12 cellular contexts compared by ENCODE assay signal in the genomic region with DNA sequence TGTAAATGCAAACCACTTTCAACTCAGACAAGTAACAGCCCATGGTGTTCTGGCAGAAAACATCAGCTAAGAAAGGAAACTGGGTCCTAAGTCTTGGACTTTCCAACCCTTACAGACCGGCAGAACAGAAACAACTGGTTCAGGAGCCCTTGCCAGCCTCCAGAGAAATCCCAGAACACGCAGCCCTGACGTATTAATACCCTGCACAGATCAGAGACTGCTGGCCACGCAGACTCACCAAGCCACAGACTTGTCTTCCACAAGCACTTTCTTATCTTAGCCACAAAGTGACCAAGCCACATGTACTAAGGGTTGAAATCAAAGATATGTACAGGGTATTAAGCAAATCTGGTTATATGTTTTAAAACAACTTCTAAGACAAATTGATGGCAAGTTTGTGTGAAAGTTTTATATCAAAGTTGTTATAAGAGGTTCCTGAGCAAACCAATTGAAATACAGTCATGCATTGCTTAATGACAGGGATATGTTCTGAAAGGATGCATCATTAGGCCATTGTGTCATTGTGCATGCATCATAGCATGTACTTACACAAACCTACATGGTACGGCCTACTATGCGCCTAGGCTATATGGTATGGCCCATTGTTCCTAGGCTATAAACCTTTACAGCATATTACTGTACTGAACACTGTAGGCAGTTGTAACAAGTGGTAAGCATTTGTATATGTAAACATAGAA. TPM values are rescaled to one million over a fixed set of nuclear protein-coding genes. Genes with fewer than 3 reads are reported as not detected.
DNase-seq lines count a peak whose midpoint lies in the region; ATAC-seq and TF ChIP-seq lines count a peak whose summit lies in the region.
"Had no signal": no experiment of that assay in that cellular context is flagged by ENCODE, and none has a peak within 500 bp of the region (broad histone marks: within the 10 kb centered on the region; RNA-seq: fewer than 3 reads in every experiment).

No MANE protein-coding gene starts in this region.

- no peaks in the 10 kb centered on the region for H3K79me2 ChIP-seq in GM23248 (ENCODE audit: insufficient read depth)

- no peaks in the 10 kb centered on the region for H3K9me2 ChIP-seq in GM23248 (ENCODE audit: insufficient read depth)

- H3K4me2 ChIP-seq in GM23248 (ENCODE audit: unreplicated experiment), result no peak overlapping the region

- no peak overlapping the region for H2AFZ ChIP-seq in GM23248

- intact Hi-C loops in Caco-2 (cut with micrococcal nuclease; ENCODE audit: unreplicated experiment), result no loop called here

- H3K9me3 Mint-ChIP-seq in stimulated activated effector memory CD8-positive, alpha-beta T cell treated with anti-CD3 and anti-CD28 coated beads, Interleukin-12 subunit alpha, Interleukin-12 subunit beta, amount 100 ng/mL, for 72 hours, result no peaks in the 10 kb centered on the region
- H3K9me3 Mint-ChIP-seq in Caco-2 (ENCODE audit: unreplicated experiment), result no peaks in the 10 kb centered on the region

- H3K27me3 Mint-ChIP-seq in Caco-2 (ENCODE audit: insufficient read depth, unreplicated experiment), result no peaks in the 10 kb centered on the region

- H3F3A ChIP-seq in GM23248 (ENCODE audit: insufficient read depth), result peaks cover 56% of the 10 kb centered on the region

- ATAC-seq in RWPE2 (ENCODE audit: low read depth) (no peak), GM19467 (IDR thresholded peaks at IDR 0.05; ENCODE audit: unreplicated experiment) (no peak), HG02678 (IDR thresholded peaks at IDR 0.05; ENCODE audit: unreplicated experiment) (no peak)
- peak; percentile 48 for ATAC-seq in stimulated activated effector memory CD8-positive, alpha-beta T cell treated with anti-CD3 and anti-CD28 coated beads, Interleukin-12 subunit alpha, Interleukin-12 subunit beta, amount 100 ng/mL, for 72 hours

- no peaks in the 10 kb centered on the region for H3K36me3 ChIP-seq in GM23248 (ENCODE audit: low read depth)
- H3K36me3 ChIP-seq in RWPE2 (ENCODE audit: low read depth), result no peaks in the 10 kb centered on the region
- no peaks in the 10 kb centered on the region for H3K36me3 ChIP-seq in Caco-2 (ENCODE audit: control insufficient read depth, insufficient read depth, low read length)

- BruUV-seq in Caco-2 (replicated peaks; lab: Mats Ljungman, UMichigan), result no TSS peak

- no peaks in the 10 kb centered on the region for H4K20me1 ChIP-seq in GM23248 (ENCODE audit: insufficient read depth)

- H3K4me3 ChIP-seq in GM23248, result no peak overlapping the region
- H3K4me3 ChIP-seq in RWPE2 (ENCODE audit: severe bottlenecking), result no peak overlapping the region
- no peak overlapping the region for H3K4me3 ChIP-seq in fibroblast of mammary gland (ENCODE audit: control insufficient read depth, low read depth, low read length)
- H3K4me3 ChIP-seq in Caco-2 (ENCODE audit: low read depth, low read length), result no peak overlapping the region

- no peaks in the 10 kb centered on the region for H3K9me3 ChIP-seq in GM23248 (ENCODE audit: low read depth)
- H3K9me3 ChIP-seq in RWPE2 (ENCODE audit: severe bottlenecking), result no peaks in the 10 kb centered on the region
- no peaks in the 10 kb centered on the region for H3K9me3 ChIP-seq in Caco-2

- peak overlapping the region; percentile 80 for H3K4me3 Mint-ChIP-seq in stimulated activated effector memory CD8-positive, alpha-beta T cell treated with anti-CD3 and anti-CD28 coated beads, Interleukin-12 subunit alpha, Interleukin-12 subunit beta, amount 100 ng/mL, for 72 hours
- H3K4me3 Mint-ChIP-seq in Caco-2 (ENCODE audit: unreplicated experiment), result no peak overlapping the region

- H3K27ac Mint-ChIP-seq in stimulated activated effector memory CD8-positive, alpha-beta T cell treated with anti-CD3 and anti-CD28 coated beads, Interleukin-12 subunit alpha, Interleukin-12 subunit beta, amount 100 ng/mL, for 72 hours, result peak overlapping the region; percentile 99
- H3K27ac Mint-ChIP-seq in Caco-2 (ENCODE audit: unreplicated experiment), result no peak overlapping the region

- H3K4me1 ChIP-seq in GM23248 (ENCODE audit: insufficient read depth), result peaks cover 54% of the 10 kb centered on the region
- peaks cover 28% of the 10 kb centered on the region for H3K4me1 ChIP-seq in RWPE2 (ENCODE audit: insufficient read depth, poor library complexity, severe bottlenecking)
- H3K4me1 ChIP-seq in Caco-2, result no peaks in the 10 kb centered on the region

- in situ Hi-C loops in GM23248 (cut with MboI), result no loop called here

- CTCF ChIA-PET in Caco-2 (lab: Charles Lee), result no interaction called here

- no peak for TF ChIP-seq CTCF in RWPE2 (IDR thresholded peaks at IDR 0.05; ENCODE audit: poor library complexity, severe bottlenecking)
- TF ChIP-seq CTCF in fibroblast of mammary gland (conservative IDR thresholded peaks at IDR 0.05; ENCODE audit: control insufficient read depth, insufficient read depth, low read depth, low read length), result no peak
- TF ChIP-seq CTCF in Caco-2 (IDR thresholded peaks at IDR 0.05; ENCODE audit: insufficient read depth in 1 of 2, low read depth in 1 of 2, low read length in 1 of 2, severe bottlenecking in 1 of 2, unreplicated experiment in 1 of 2), result no peak

- H3K27me3 ChIP-seq in GM23248 (replicated peaks; ENCODE audit: insufficient read depth) (no peaks in the 10 kb centered on the region), RWPE2 (ENCODE audit: insufficient read depth, poor library complexity, severe bottlenecking) (no peaks in the 10 kb centered on the region), Caco-2 (replicated peaks; ENCODE audit: control insufficient read depth, insufficient read depth, low read length) (no peaks in the 10 kb centered on the region)

- DNase-seq in GM23248 (peak; percentile 61), RWPE2 (ENCODE audit: low spot score) (no peak), fibroblast of mammary gland (ENCODE audit: low read depth) (peak; percentile 74), Caco-2 (no peak), SKM-1 treated with dmso at 0.1 percent for 144 hours (lab: John Stamatoyannopoulos, UW; ENCODE audit: unreplicated experiment) (no peak)
- DNase-seq in stimulated activated effector memory CD8-positive, alpha-beta T cell treated with anti-CD3 and anti-CD28 coated beads, Interleukin-12 subunit alpha, Interleukin-12 subunit beta, amount 100 ng/mL, for 72 hours (ENCODE audit: low spot score in 2 of 2), result no peak
- DNase-seq: effector CD8-positive, alpha-beta T cell; MV-4-11; stimulated activated CD4-positive, alpha-beta T cell treated with anti-CD3 and anti-CD28 coated beads, Interleukin-4, amount 100 ng/mL, for 4 hours; T-helper 9 cell had no signal

- no peak overlapping the region for H3K9ac ChIP-seq in GM23248

- 85 to 86% methylated on average over 6 of the region's 6 CpGs for WGBS in GM23248 (ENCODE audit: low coverage in 1 of 2, low lambda C conversion rate in 2 of 2, missing lambda C conversion rate in 2 of 2), 2 experiments

- H3K27ac ChIP-seq in GM23248, result peak overlapping the region; percentile 35
- peak overlapping the region; percentile 95 for H3K27ac ChIP-seq in RWPE2 (ENCODE audit: poor library complexity, severe bottlenecking)

- H3K4me1 Mint-ChIP-seq in stimulated activated effector memory CD8-positive, alpha-beta T cell treated with anti-CD3 and anti-CD28 coated beads, Interleukin-12 subunit alpha, Interleukin-12 subunit beta, amount 100 ng/mL, for 72 hours, result peaks cover 55% of the 10 kb centered on the region
- no peaks in the 10 kb centered on the region for H3K4me1 Mint-ChIP-seq in Caco-2 (ENCODE audit: low read depth, unreplicated experiment)

- POLR2A ChIA-PET in Caco-2 (lab: Charles Lee), result no interaction called here

- peaks cover 11% of the 10 kb centered on the region for H3K36me3 Mint-ChIP-seq in stimulated activated effector memory CD8-positive, alpha-beta T cell treated with anti-CD3 and anti-CD28 coated beads, Interleukin-12 subunit alpha, Interleukin-12 subunit beta, amount 100 ng/mL, for 72 hours
- H3K36me3 Mint-ChIP-seq in Caco-2 (ENCODE audit: insufficient read depth, unreplicated experiment), result peaks cover 6% of the 10 kb centered on the region

RNA-seq across cellular contexts. Expression of a gene that starts 36.8 kb away (rescaled TPM):
- total RNA-seq in GM23248 (2014; rRNA removed; shearing (Covaris generic)), result 24.2 and 48.0 TPM in 2 replicates
- 19.7 and 20.1 TPM in 2 replicates for polyA plus RNA-seq in GM23248 (2016; fragmentation: Nextera tagmentation; extraction: Ambion mirVana)
- total RNA-seq in Caco-2 (2022), result 11.1 and 11.8 TPM in 2 replicates

RNA-seq across cellular contexts. Expression of a gene that starts 37.0 kb away (rescaled TPM):
- 13.4 and 14.3 TPM in 2 replicates for total RNA-seq in GM23248 (2014; rRNA removed; shearing (Covaris generic))
- 16.3 and 18.8 TPM in 2 replicates for polyA plus RNA-seq in GM23248 (2016; fragmentation: Nextera tagmentation; extraction: Ambion mirVana)
- 41.9 and 48.1 TPM in 2 replicates for total RNA-seq in Caco-2 (2022)

Comparison
In these comparisons a context has a peak if more than half of its experiments do, and no peak if none do; other contexts are left out.
1. DNase-seq: peak in GM23248 (single experiment) and fibroblast of mammary gland (single experiment); none in RWPE2 (single experiment), stimulated activated effector memory CD8-positive, alpha-beta T cell treated with anti-CD3 and anti-CD28 coated beads, Interleukin-12 subunit alpha, Interleukin-12 subunit beta, amount 100 ng/mL, for 72 hours (0 of 2), Caco-2 (0 of 2) and SKM-1 treated with dmso at 0.1 percent for 144 hours (single experiment).